In the genomic region with DNA sequence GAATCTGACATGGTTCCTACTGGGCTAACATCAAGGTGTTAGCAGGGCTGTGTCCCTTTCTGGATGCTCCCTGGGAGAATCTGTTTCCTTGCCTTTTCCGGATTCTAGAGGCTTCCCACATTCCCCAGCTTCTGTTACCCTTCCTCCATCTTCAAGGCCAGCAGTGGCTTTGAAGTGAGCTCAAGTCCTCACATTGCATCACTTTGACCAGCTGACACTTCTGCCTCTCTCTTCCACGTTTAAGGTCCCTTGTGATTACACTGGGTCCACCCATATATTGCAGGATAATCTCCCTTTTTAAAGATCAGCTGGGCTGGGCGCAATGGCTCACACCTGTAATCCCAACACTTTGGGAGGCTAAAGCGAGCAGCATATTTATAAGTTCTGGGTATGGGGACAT, we compare ENCODE assay signal across 19 cellular contexts.
"Had no signal": no experiment of that assay in that cellular context is flagged by ENCODE, and none has a peak within 500 bp of the region (broad histone marks: within the 10 kb centered on the region; RNA-seq: fewer than 3 reads in every experiment).

No MANE protein-coding gene starts in this region.

- H3K27ac ChIP-seq: cardiac muscle cell, dorsolateral prefrontal cortex had no signal

- DNase-seq: activated CD4-positive, alpha-beta T cell treated with anti-CD3 and anti-CD28 coated beads, Interleukin-2, amount 50 U/mL, for 48 hours; activated CD8-positive, alpha-beta memory T cell treated with anti-CD3 and anti-CD28 coated beads, Interleukin-2, amount 10 ng/mL, durations not matched to agents 7 days and 5 days; activated gamma-delta T cell; activated T-cell treated with anti-CD3 and anti-CD28 coated beads, Interleukin-2, amount 50 U/mL, for 48 hours; dorsolateral prefrontal cortex; endodermal cell; erythroblast; mesenchymal stem cell; right cardiac atrium; stimulated activated CD4-positive, alpha-beta T cell treated with anti-CD3 and anti-CD28 coated beads, Interleukin-15, amount 100 ng/mL, for 24 hours; stimulated activated CD4-positive, alpha-beta T cell treated with anti-CD3 and anti-CD28 coated beads, Interleukin-4, amount 100 ng/mL, for 24 hours; stimulated activated naive CD8-positive, alpha-beta T cell treated with anti-CD3 and anti-CD28 coated beads, Interleukin-15, Interleukin-2, amounts not matched to agents 100 U/mL and 50 U/mL, for 24 hours; T-helper 1 cell; transverse colon had no signal

- H3K27me3 Mint-ChIP-seq: activated CD8-positive, alpha-beta memory T cell treated with anti-CD3 and anti-CD28 coated beads, Interleukin-2, amount 10 ng/mL, durations not matched to agents 7 days and 5 days; progenitor cell of endocrine pancreas had no signal

- FAIRE-seq: islet of Langerhans had no signal

- H3K9me3 Mint-ChIP-seq: endodermal cell had no signal

- H3K4me1 Mint-ChIP-seq: endodermal cell had no signal

- H3K36me3 ChIP-seq: cardiac muscle cell, transverse colon had no signal

- ATAC-seq: activated CD8-positive, alpha-beta memory T cell treated with anti-CD3 and anti-CD28 coated beads, Interleukin-2, amount 10 ng/mL, durations not matched to agents 7 days and 5 days; left lobe of liver; right cardiac atrium; stimulated activated naive CD8-positive, alpha-beta T cell treated with anti-CD3 and anti-CD28 coated beads, Interleukin-15, Interleukin-2, amounts not matched to agents 100 U/mL and 50 U/mL, for 24 hours had no signal

- H3K27me3 ChIP-seq: cardiac muscle cell, dorsolateral prefrontal cortex, transverse colon had no signal

- H3K4me3 Mint-ChIP-seq: activated CD8-positive, alpha-beta memory T cell treated with anti-CD3 and anti-CD28 coated beads, Interleukin-2, amount 10 ng/mL, durations not matched to agents 7 days and 5 days; endodermal cell had no signal

- H3K9me3 ChIP-seq: transverse colon had no signal

- H3K4me3 ChIP-seq: cardiac muscle cell, dorsolateral prefrontal cortex, skin epidermis, transverse colon had no signal

- H3K27ac Mint-ChIP-seq: activated CD8-positive, alpha-beta memory T cell treated with anti-CD3 and anti-CD28 coated beads, Interleukin-2, amount 10 ng/mL, durations not matched to agents 7 days and 5 days; endodermal cell had no signal
